ENCODE assay signal across 8 cellular contexts in the genomic region with DNA sequence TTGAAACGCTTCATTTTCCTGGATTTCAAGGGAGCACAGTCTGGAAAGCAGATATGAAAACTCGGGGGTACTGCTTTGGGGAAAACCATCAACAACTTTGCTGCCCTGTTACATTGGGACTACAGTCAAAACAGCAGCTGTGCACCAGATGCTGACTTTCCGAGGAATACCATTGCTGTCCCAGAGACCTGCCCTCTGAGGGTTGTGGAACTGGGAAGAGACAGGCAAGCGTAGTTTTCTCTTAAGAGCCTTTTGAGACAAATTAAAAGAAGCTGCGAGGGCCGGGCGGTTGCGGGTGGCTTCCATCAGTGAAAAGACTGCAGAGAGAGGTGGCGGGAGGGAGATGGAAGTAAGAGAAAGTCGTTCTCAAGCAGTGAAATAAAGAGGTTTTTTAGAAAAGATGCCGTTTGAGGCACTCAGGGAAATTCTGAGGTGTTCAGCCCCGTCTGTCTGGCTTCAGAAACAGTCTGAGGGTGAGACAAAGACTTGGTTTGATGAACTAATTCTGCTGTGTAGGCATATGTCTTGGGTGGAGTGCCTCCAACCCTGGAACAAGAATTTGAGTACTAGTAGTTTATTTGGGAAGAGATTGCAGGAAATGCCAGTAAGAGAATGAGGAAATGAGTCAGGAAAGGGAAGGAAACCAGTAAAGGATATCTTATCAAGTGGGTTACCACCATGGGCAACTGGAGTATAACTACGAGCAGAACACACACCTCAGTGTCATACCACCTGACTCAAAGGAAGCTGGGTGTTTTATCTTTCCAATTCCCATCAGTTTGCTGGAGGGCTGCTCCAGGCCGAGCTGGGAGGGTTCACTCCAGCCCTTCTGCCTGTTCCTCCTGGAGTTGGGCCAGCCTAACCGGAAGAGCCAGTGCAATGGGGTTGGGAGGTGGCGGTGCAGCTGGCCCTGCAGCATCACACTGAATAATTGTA.
A peak's percentile ranks its signal among the peaks of the same experiment; 100 is the strongest.
DNase-seq lines count a peak whose midpoint lies in the region; ATAC-seq and TF ChIP-seq lines count a peak whose summit lies in the region.

No MANE protein-coding gene starts in this region.

- ATAC-seq in HG02884 (IDR thresholded peaks at IDR 0.05; ENCODE audit: unreplicated experiment): no peak

- H3K36me3 Mint-ChIP-seq in neural progenitor cell: peaks cover 32% of the 10 kb centered on the region

- DNase-seq in BE2C: peak; percentile 58
- DNase-seq in RPMI7951 (ENCODE audit: low read depth): peak; percentile 92
- DNase-seq in esophagus muscularis mucosa (ENCODE audit: extremely low spot score): no peak
- peak; percentile 24 for DNase-seq in neural progenitor cell (ENCODE audit: low spot score)
- DNase-seq in DMS53 treated with DMSO at 0.1 percent for 48 hours (lab: John Stamatoyannopoulos, UW; ENCODE audit: unreplicated experiment): no peak
- no peak for DNase-seq in cerebellum (ENCODE audit: low spot score)
- DNase-seq in stimulated activated CD8-positive, alpha-beta memory T cell treated with anti-CD3 and anti-CD28 coated beads, Interleukin-4, amount 100 ng/mL, for 48 hours: no peak

- no peak for TF ChIP-seq EP300 in esophagus muscularis mucosa (IDR thresholded peaks at IDR 0.05)

- peak overlapping the region; percentile 39 for H3K4me2 ChIP-seq in neural progenitor cell

- no peak overlapping the region for H2AFZ ChIP-seq in neural progenitor cell (replicated peaks)

- H3K9ac ChIP-seq in neural progenitor cell: no peak overlapping the region

- H3K27ac ChIP-seq in esophagus muscularis mucosa (replicated peaks in 1 of 4) (peak overlapping the region; percentile 57 to 75 (median 71)), neural progenitor cell (peak overlapping the region; percentile 71)

- intact Hi-C loops in esophagus muscularis mucosa (cut with DNase I): loop anchor here (5.0 kb wide), 1 partner anchor 69 kb away; no protein-coding TSS in a partner anchor

- H3K36me3 ChIP-seq in BE2C (no peaks in the 10 kb centered on the region), esophagus muscularis mucosa (peaks cover 16 to 51% (median 26%) of the 10 kb centered on the region in 4 donors), neural progenitor cell (no peaks in the 10 kb centered on the region)

- peak overlapping the region; percentile 24 for H3K4me3 Mint-ChIP-seq in neural progenitor cell

- H3K9me3 ChIP-seq in BE2C (no peaks in the 10 kb centered on the region), esophagus muscularis mucosa (no peaks in the 10 kb centered on the region), neural progenitor cell (ENCODE audit: low read depth) (no peaks in the 10 kb centered on the region)

- no peaks in the 10 kb centered on the region for H3K79me2 ChIP-seq in neural progenitor cell (ENCODE audit: low read depth)

- H3K4me1 Mint-ChIP-seq in neural progenitor cell: peaks cover 36% of the 10 kb centered on the region

- WGBS in esophagus muscularis mucosa: 53% methylated on average over 16 of the region's 16 CpGs

- no peaks in the 10 kb centered on the region for H4K20me1 ChIP-seq in neural progenitor cell (ENCODE audit: low read depth)

- no peak for TF ChIP-seq CTCF in BE2C (IDR thresholded peaks at IDR 0.05; ENCODE audit: low read depth, low read length)
- TF ChIP-seq CTCF in esophagus muscularis mucosa (IDR thresholded peaks at IDR 0.05): no peak
- TF ChIP-seq CTCF in neural progenitor cell (IDR thresholded peaks at IDR 0.05): no peak

- peaks cover 18% of the 10 kb centered on the region for H3F3A ChIP-seq in neural progenitor cell (ENCODE audit: low read depth)

- TF ChIP-seq POLR2A in esophagus muscularis mucosa (IDR thresholded peaks at IDR 0.05; ENCODE audit: low read depth): no peak

- H3K27me3 Mint-ChIP-seq in neural progenitor cell (ENCODE audit: insufficient read depth, low read depth): no peaks in the 10 kb centered on the region

- H3K27ac Mint-ChIP-seq in neural progenitor cell: peak overlapping the region; percentile 4

- H3K4me1 ChIP-seq in BE2C: no peaks in the 10 kb centered on the region
- H3K4me1 ChIP-seq in esophagus muscularis mucosa: peaks cover 79 to 100% (median 97%) of the 10 kb centered on the region in 4 donors
- peaks cover 30% of the 10 kb centered on the region for H3K4me1 ChIP-seq in neural progenitor cell

- no peaks in the 10 kb centered on the region for H3K9me3 Mint-ChIP-seq in neural progenitor cell

- no peak overlapping the region for H3K4me3 ChIP-seq in BE2C (ENCODE audit: low read depth, low read length)
- H3K4me3 ChIP-seq in esophagus muscularis mucosa: no peak overlapping the region
- no peak overlapping the region for H3K4me3 ChIP-seq in neural progenitor cell

- H3K27me3 ChIP-seq in BE2C (no peaks in the 10 kb centered on the region), esophagus muscularis mucosa (no peaks in the 10 kb centered on the region), neural progenitor cell (no peaks in the 10 kb centered on the region)

Comparison
In these comparisons a context has a peak if more than half of its experiments do, and no peak if none do; other contexts are left out.
1. DNase-seq: peak in BE2C (single experiment), RPMI7951 (single experiment) and neural progenitor cell (single experiment); none in esophagus muscularis mucosa (single experiment), DMS53 treated with DMSO at 0.1 percent for 48 hours (single experiment), cerebellum (single experiment) and stimulated activated CD8-positive, alpha-beta memory T cell treated with anti-CD3 and anti-CD28 coated beads, Interleukin-4, amount 100 ng/mL, for 48 hours (single experiment).